In genomic region chr17:36602030-36602737, GRCh38 we compare ENCODE assay signal across 1 cellular context.
TF ChIP-seq lines count a peak whose summit lies in the region.

No MANE protein-coding gene starts in this region.

TF ChIP-seq in HepG2, 621 proteins besides CTCF, POLR2A, EP300 and RAD21 (continued from another document):
- TF ChIP-seq STAT5B (CRISPR knock-in tag; IDR thresholded peaks at IDR 0.05): 0 out of 2 replicates have a peak, but pooled peaks have one; percentile 9
- no peak for TF ChIP-seq AFF4 (CRISPR knock-in tag; IDR thresholded peaks at IDR 0.05)
- TF ChIP-seq ZNF430 (CRISPR knock-in tag; IDR thresholded peaks at IDR 0.05): peak; percentile 68; the same call in 1 of the 2 replicates
- no peak for TF ChIP-seq IKZF4 (CRISPR knock-in tag; IDR thresholded peaks at IDR 0.05; ENCODE audit: borderline replicate concordance, low read depth, not compliant biosample characterization)
- 0 out of 2 replicates have a peak, but pooled peaks have one; percentile 41 for TF ChIP-seq ZFX (CRISPR knock-in tag; IDR thresholded peaks at IDR 0.05; ENCODE audit: low read depth)
- no peak for TF ChIP-seq ISX (CRISPR knock-in tag; conservative IDR thresholded peaks at IDR 0.05)
